Comparison of ENCODE assay signal across 12 cellular contexts in the genomic region with DNA sequence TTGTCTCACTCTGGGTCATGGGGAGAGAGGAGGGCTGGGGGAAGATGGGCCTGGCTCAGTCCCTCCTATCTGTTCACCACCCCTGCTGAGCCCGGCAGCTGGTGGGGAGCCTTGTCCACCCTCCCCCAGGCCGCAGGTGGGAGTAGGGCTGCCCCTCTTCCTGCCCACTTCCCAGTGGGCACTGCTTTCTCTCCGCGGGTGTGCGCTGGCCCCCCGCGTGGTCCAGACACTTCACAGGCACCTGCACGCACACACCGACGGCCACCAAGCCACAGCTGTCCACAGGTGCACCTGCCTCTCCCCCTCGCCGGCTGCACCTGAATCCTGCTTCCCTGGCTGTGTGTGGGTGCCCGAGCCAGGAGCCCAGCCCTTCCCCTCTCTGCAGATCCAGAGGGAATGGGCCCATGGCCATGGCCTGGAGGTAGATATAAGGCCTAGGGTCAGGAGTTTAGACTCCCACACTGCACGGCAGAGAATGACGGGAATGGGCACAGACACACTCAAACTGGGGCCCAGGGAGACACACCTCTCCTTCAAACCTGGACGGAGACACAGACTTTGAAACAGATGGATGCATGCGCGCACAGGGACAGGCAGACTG. TPM values are rescaled to one million over a fixed set of nuclear protein-coding genes. Genes with fewer than 3 reads are reported as not detected.
DNase-seq lines count a peak whose midpoint lies in the region; TF ChIP-seq lines count a peak whose summit lies in the region.
"Had no signal": no experiment of that assay in that cellular context is flagged by ENCODE, and none has a peak within 500 bp of the region (broad histone marks: within the 10 kb centered on the region; RNA-seq: fewer than 3 reads in every experiment).

No MANE protein-coding gene starts in this region.

- H3K9me3 ChIP-seq in esophagus muscularis mucosa (no peaks in the 10 kb centered on the region), skeletal muscle satellite cell (replicated peaks; ENCODE audit: low read length) (no peaks in the 10 kb centered on the region)
- H3K9me3 ChIP-seq: body of pancreas had no signal

- 69% methylated on average over 8 of the region's 18 CpGs for WGBS in esophagus muscularis mucosa
- WGBS in mesendoderm (ENCODE audit: extremely low coverage, insufficient coverage, low lambda C conversion rate) = no CpG with 5 or more reads among the region's 18 CpGs

- H3K4me2 ChIP-seq in skeletal muscle satellite cell (ENCODE audit: low read length) = peak overlapping the region; percentile 85
- no peak overlapping the region for H3K4me2 ChIP-seq in mesendoderm (ENCODE audit: low read length)

- H2BK15ac ChIP-seq in mesendoderm (replicated peaks; ENCODE audit: low read depth) = no peak overlapping the region

- H3K4me1 ChIP-seq in esophagus muscularis mucosa = peaks cover 43 to 82% (median 79%) of the 10 kb centered on the region in 4 donors
- peaks cover 27% of the 10 kb centered on the region for H3K4me1 ChIP-seq in skeletal muscle satellite cell (ENCODE audit: control insufficient read depth, insufficient read depth, low read length)
- H3K4me1 ChIP-seq in mesendoderm (ENCODE audit: control insufficient read depth, low read depth, low read length) = no peaks in the 10 kb centered on the region

- DNase-seq in NCI-H146 (lab: John Stamatoyannopoulos, UW) (peak; percentile 93), esophagus muscularis mucosa (ENCODE audit: extremely low spot score) (no peak), mesendoderm (no peak)
- DNase-seq in activated CD4-positive, alpha-beta T cell treated with anti-CD3 and anti-CD28 coated beads for 1 hour = no peak
- DNase-seq: body of pancreas; endodermal cell; glutamatergic neuron; NCI-H2029 treated with DMSO at 0.1 percent for 48 hours; stimulated activated CD4-positive, alpha-beta T cell treated with anti-CD3 and anti-CD28 coated beads, Interleukin-4, amount 100 ng/mL, for 4 hours; stimulated activated naive CD8-positive, alpha-beta T cell treated with anti-CD3 and anti-CD28 coated beads, Interleukin-15, amount 100 ng/mL, for 72 hours had no signal

- no peak overlapping the region for H3K4ac ChIP-seq in mesendoderm (ENCODE audit: low read depth, low read length)

- no peak for TF ChIP-seq POLR2A in esophagus muscularis mucosa (IDR thresholded peaks at IDR 0.05; ENCODE audit: low read depth)

- no peak overlapping the region for H2BK5ac ChIP-seq in mesendoderm (ENCODE audit: low read length)

- no peak overlapping the region for H2AK5ac ChIP-seq in mesendoderm (ENCODE audit: low read length)

- H4K8ac ChIP-seq in mesendoderm (ENCODE audit: low read depth, low read length) = no peak overlapping the region

- H3K36me3 ChIP-seq in esophagus muscularis mucosa = peaks cover 0 to 28% (median 18%) of the 10 kb centered on the region in 4 donors
- H3K36me3 ChIP-seq in skeletal muscle satellite cell (ENCODE audit: insufficient read depth, low read length) = peaks cover 4% of the 10 kb centered on the region
- H3K36me3 ChIP-seq in mesendoderm (ENCODE audit: control insufficient read depth, insufficient read depth, low read length) = no peaks in the 10 kb centered on the region

- H4K5ac ChIP-seq in mesendoderm (ENCODE audit: low read length) = no peak overlapping the region

- no peaks in the 10 kb centered on the region for H3K27me3 ChIP-seq in esophagus muscularis mucosa
- H3K27me3 ChIP-seq in skeletal muscle satellite cell (ENCODE audit: control insufficient read depth, insufficient read depth, low read length) = no peaks in the 10 kb centered on the region
- H3K27me3 ChIP-seq in mesendoderm (ENCODE audit: insufficient read depth, low read length, poor library complexity) = no peaks in the 10 kb centered on the region
- H3K27me3 ChIP-seq: body of pancreas had no signal

- no peak for TF ChIP-seq CTCF in esophagus muscularis mucosa (IDR thresholded peaks at IDR 0.05)

- no peak for TF ChIP-seq EP300 in esophagus muscularis mucosa (IDR thresholded peaks at IDR 0.05)

- no peaks in the 10 kb centered on the region for H3K79me1 ChIP-seq in mesendoderm (ENCODE audit: low read length)

- H3K23ac ChIP-seq in mesendoderm (ENCODE audit: low read length) = no peak overlapping the region

- H3K4me3 ChIP-seq in esophagus muscularis mucosa (peak overlapping the region; percentile 78 to 87 (median 80)), skeletal muscle satellite cell (ENCODE audit: low read length) (no peak overlapping the region), mesendoderm (ENCODE audit: low read length) (no peak overlapping the region)
- H3K4me3 ChIP-seq: body of pancreas, K562 had no signal

- H3K9ac ChIP-seq in skeletal muscle satellite cell (ENCODE audit: low read depth, low read length) (no peak overlapping the region), mesendoderm (ENCODE audit: low read length) (no peak overlapping the region)

- H2BK120ac ChIP-seq in mesendoderm (ENCODE audit: low read depth, low read length) = no peak overlapping the region

- intact Hi-C loops in esophagus muscularis mucosa (cut with DNase I) = no loop called here

- H3K79me2 ChIP-seq in mesendoderm (ENCODE audit: control insufficient read depth, insufficient read depth, low read length) = no peaks in the 10 kb centered on the region

- no peak overlapping the region for H3K56ac ChIP-seq in mesendoderm (ENCODE audit: low read length)

- no peak overlapping the region for H3K18ac ChIP-seq in mesendoderm (ENCODE audit: low read length)

- H3K27ac ChIP-seq in esophagus muscularis mucosa (replicated peaks in 1 of 4) = peak overlapping the region in 2 of 4 donors; percentile 17 to 75
- H3K27ac ChIP-seq in mesendoderm (ENCODE audit: low read depth, low read length) = no peak overlapping the region

RNA-seq across cellular contexts. Expression of a gene that starts 2.0 kb away (rescaled TPM):
- 100 to 1,000 TPM in 2 of 4 donors, 10 to 100 TPM in 2; 45.3 to 130 (median 88.3) TPM for total RNA-seq in esophagus muscularis mucosa
- 3.5 and 6.1 TPM in 2 replicates for total RNA-seq in skeletal muscle satellite cell (2012; rRNA removed)
- polyA plus RNA-seq in mesendoderm (2013, experiment 1 of 2) = 6.2 TPM
- 7.1 TPM for polyA plus RNA-seq in mesendoderm (2013, experiment 2 of 2)

RNA-seq across cellular contexts. Expression of a gene that starts 9.1 kb away (rescaled TPM):
- not detected for total RNA-seq in esophagus muscularis mucosa
- not detected in 2 replicates for total RNA-seq in skeletal muscle satellite cell (2012; rRNA removed)
- 2.7 TPM for polyA plus RNA-seq in mesendoderm (2013, experiment 1 of 2)
- 2.7 TPM for polyA plus RNA-seq in mesendoderm (2013, experiment 2 of 2)
- total RNA-seq: body of pancreas had no signal

RNA-seq across cellular contexts. Expression of a gene that starts 18.9 kb away (rescaled TPM):
- 10 to 100 TPM; 11.8 to 25.2 (median 18.9) TPM for total RNA-seq in esophagus muscularis mucosa
- total RNA-seq in skeletal muscle satellite cell (2012; rRNA removed) = 14.4 and 18.8 TPM in 2 replicates
- polyA plus RNA-seq in mesendoderm (2013, experiment 1 of 2) = 36.8 TPM
- 36.0 TPM for polyA plus RNA-seq in mesendoderm (2013, experiment 2 of 2)

RNA-seq across cellular contexts. Expression of a gene that starts 19.1 kb away (rescaled TPM):
- total RNA-seq in esophagus muscularis mucosa = 10 to 100 TPM; 41.3 to 71.7 (median 52.0) TPM
- total RNA-seq in skeletal muscle satellite cell (2012; rRNA removed) = 34.9 and 36.5 TPM in 2 replicates
- polyA plus RNA-seq in mesendoderm (2013, experiment 1 of 2) = 42.5 TPM
- polyA plus RNA-seq in mesendoderm (2013, experiment 2 of 2) = 41.1 TPM

RNA-seq across cellular contexts. Expression of a gene that starts 19.1 kb away (rescaled TPM):
- total RNA-seq in esophagus muscularis mucosa = 10 to 100 TPM; 23.3 to 46.5 (median 34.9) TPM
- total RNA-seq in skeletal muscle satellite cell (2012; rRNA removed) = 26.1 and 28.0 TPM in 2 replicates
- polyA plus RNA-seq in mesendoderm (2013, experiment 1 of 2) = 32.7 TPM
- polyA plus RNA-seq in mesendoderm (2013, experiment 2 of 2) = 32.2 TPM

Comparison
In these comparisons a context has a peak if more than half of its experiments do, and no peak if none do; other contexts are left out.
1. H3K4me3 ChIP-seq: peak in esophagus muscularis mucosa (4 of 4); none in skeletal muscle satellite cell (single experiment) and mesendoderm (single experiment).